Comparison of ENCODE assay signal across 8 cellular contexts in genomic region chr3:5017953-5018531, GRCh38. TPM values are rescaled to one million over a fixed set of nuclear protein-coding genes. Genes with fewer than 3 reads are reported as not detected.
DNase-seq lines count a peak whose midpoint lies in the region; ATAC-seq and TF ChIP-seq lines count a peak whose summit lies in the region.

No MANE protein-coding gene starts in this region.

- H2AFZ ChIP-seq in ACC112 (ENCODE audit: low read length, unreplicated experiment): peak overlapping the region; percentile 27
- H2AFZ ChIP-seq in Loucy (ENCODE audit: low read length): peak overlapping the region; percentile 51; the same call in 1 of the 2 replicates
- H2AFZ ChIP-seq in Karpas-422 (ENCODE audit: low read length): no peak overlapping the region

- DNase-seq in coronary artery (ENCODE audit: low spot score) (peak; percentile 83), mucosa of gallbladder (ENCODE audit: low spot score) (peak; percentile 58), Karpas-422 (no peak), cerebellar nuclear complex (lab: John Stamatoyannopoulos, UW) (no peak), KG1 (lab: John Stamatoyannopoulos, UW) (no peak)

- H3K27ac ChIP-seq in ACC112 (ENCODE audit: low read depth, low read length) (peak overlapping the region; percentile 75), coronary artery (peak overlapping the region; percentile 58 to 66), Karpas-422 (ENCODE audit: low read length) (no peak overlapping the region)

- no peaks in the 10 kb centered on the region for H3K27me3 ChIP-seq in ACC112 (ENCODE audit: insufficient read depth, low read length)
- H3K27me3 ChIP-seq in Loucy (ENCODE audit: insufficient read depth, low read length, poor library complexity, severe bottlenecking): no peaks in the 10 kb centered on the region
- no peaks in the 10 kb centered on the region for H3K27me3 ChIP-seq in Karpas-422 (ENCODE audit: low read length)

- TF ChIP-seq CTCF in Loucy (conservative IDR thresholded peaks at IDR 0.05; ENCODE audit: low read length): no peak
- TF ChIP-seq CTCF in coronary artery (IDR thresholded peaks at IDR 0.05): no peak

- no peak overlapping the region for H3K4me3 ChIP-seq in ACC112 (ENCODE audit: low read depth, low read length)
- H3K4me3 ChIP-seq in Loucy (ENCODE audit: low read length, poor library complexity, severe bottlenecking): no peak overlapping the region
- H3K4me3 ChIP-seq in coronary artery: no peak overlapping the region
- no peak overlapping the region for H3K4me3 ChIP-seq in Karpas-422 (ENCODE audit: low read length)

- H3K9me2 ChIP-seq in Loucy (replicated peaks; ENCODE audit: low read depth, low read length) (no peaks in the 10 kb centered on the region), Karpas-422 (replicated peaks; ENCODE audit: insufficient read depth, low read length) (no peaks in the 10 kb centered on the region)

- H3K9me3 ChIP-seq in Loucy (ENCODE audit: insufficient read depth, low read depth, low read length) (no peaks in the 10 kb centered on the region), Karpas-422 (ENCODE audit: low read length) (no peaks in the 10 kb centered on the region)

- H3K36me3 ChIP-seq in ACC112 (ENCODE audit: insufficient read depth, low read length): no peaks in the 10 kb centered on the region
- H3K36me3 ChIP-seq in Loucy (ENCODE audit: insufficient read depth, low read length): no peaks in the 10 kb centered on the region
- no peaks in the 10 kb centered on the region for H3K36me3 ChIP-seq in Karpas-422 (ENCODE audit: insufficient read depth, low read length)

- no peak for ATAC-seq in GM21576 (IDR thresholded peaks at IDR 0.05; ENCODE audit: unreplicated experiment)

- no peak overlapping the region for H3K4me2 ChIP-seq in Loucy (ENCODE audit: low read depth, low read length, poor library complexity, severe bottlenecking)
- H3K4me2 ChIP-seq in Karpas-422 (ENCODE audit: low read depth, low read length, poor library complexity, severe bottlenecking): no peak overlapping the region

- H3K79me2 ChIP-seq in ACC112 (ENCODE audit: control insufficient read depth, insufficient read depth, low read length, unreplicated experiment) (no peaks in the 10 kb centered on the region), Loucy (ENCODE audit: insufficient read depth, low read length) (no peaks in the 10 kb centered on the region), Karpas-422 (ENCODE audit: low read length) (no peaks in the 10 kb centered on the region)

- no peak overlapping the region for H3K9ac ChIP-seq in Loucy (ENCODE audit: low read depth, low read length, poor library complexity, severe bottlenecking)
- H3K9ac ChIP-seq in Karpas-422 (ENCODE audit: low read length): no peak overlapping the region

- H4K20me1 ChIP-seq in Loucy (ENCODE audit: insufficient read depth, low read length, poor library complexity, severe bottlenecking) (no peaks in the 10 kb centered on the region), Karpas-422 (ENCODE audit: insufficient read depth, low read depth, low read length) (no peaks in the 10 kb centered on the region)

- H3F3A ChIP-seq in Loucy (ENCODE audit: low read depth): no peaks in the 10 kb centered on the region

- peaks cover 51% of the 10 kb centered on the region for H3K4me1 ChIP-seq in ACC112 (ENCODE audit: control insufficient read depth, insufficient read depth, low read length, unreplicated experiment)
- peaks cover 46% of the 10 kb centered on the region for H3K4me1 ChIP-seq in Loucy (ENCODE audit: insufficient read depth, low read length, poor library complexity, severe bottlenecking)
- H3K4me1 ChIP-seq in Karpas-422 (ENCODE audit: low read length): no peaks in the 10 kb centered on the region

RNA-seq across cellular contexts. Expression of gene BHLHE40, which starts 38.8 kb away (rescaled TPM):
- 56.5 TPM for total RNA-seq in mucosa of gallbladder
- 0.36 and 0.86 TPM in 2 replicates for total RNA-seq in Karpas-422 (2014; rRNA removed; shearing (Covaris generic); ENCODE audit: low replicate concordance)

Comparison
In these comparisons a context has a peak if more than half of its experiments do, and no peak if none do; other contexts are left out.
1. DNase-seq: peak in coronary artery (single experiment) and mucosa of gallbladder (single experiment); none in Karpas-422 (single experiment), cerebellar nuclear complex (0 of 2) and KG1 (single experiment).
2. RNA of gene BHLHE40, which starts 38.8 kb away (total RNA-seq): 56.5 TPM in mucosa of gallbladder (single experiment); 0.36 to 0.86 TPM in Karpas-422; every median in the first group is over 10 times any median in the second.